8 cellular contexts compared by ENCODE assay signal in genomic region chr1:54121482-54122130, GRCh38. TPM values are rescaled to one million over a fixed set of nuclear protein-coding genes. Genes with fewer than 3 reads are reported as not detected.
A peak's percentile ranks its signal among the peaks of the same experiment; 100 is the strongest.
DNase-seq lines count a peak whose midpoint lies in the region; ATAC-seq and TF ChIP-seq lines count a peak whose summit lies in the region.

No MANE protein-coding gene starts in this region.

- peaks cover 0 to 21% of the 10 kb centered on the region in 2 donors for H3K27me3 ChIP-seq in left lung

- H3K36me3 ChIP-seq in left lung: no peaks in the 10 kb centered on the region

- TF ChIP-seq CTCF in choroid plexus epithelial cell (conservative IDR thresholded peaks at IDR 0.05; ENCODE audit: low read depth, low read length) (peak; percentile 87), left lung (IDR thresholded peaks at IDR 0.05) (peak; percentile 62 to 64)

- H3K4me1 ChIP-seq in left lung: peaks cover 5 to 7% of the 10 kb centered on the region in 2 donors

- H3K27ac ChIP-seq in left lung: no peak overlapping the region

- intact Hi-C loops in Right ventricle myocardium inferior (cut with DNase I) (loop anchor here (1.0 to 5.0 kb wide), 3 partner anchors 286 to 691 kb away; partner anchors contain the start of gene SSBP3), cardiac septum (cut with DNase I) (loop anchor here (1.0 to 10.0 kb wide), 5 partner anchors 49 to 367 kb away; partner anchors contain the start of genes CYB5RL, MRPL37 and SSBP3), left lung (cut with DNase I) (loop anchor here in 1 of 2 donors (10.0 kb wide), 1 partner anchor 373 kb away; no protein-coding TSS in a partner anchor)

- ATAC-seq in Right ventricle myocardium inferior: peak; percentile 89
- ATAC-seq in left lung: peak; percentile 94
- ATAC-seq in HG03460 (IDR thresholded peaks at IDR 0.05; ENCODE audit: unreplicated experiment): no peak

- peak; percentile 86 for DNase-seq in Right ventricle myocardium inferior (ENCODE audit: missing footprints)
- DNase-seq in cardiac septum (ENCODE audit: low spot score): no peak
- DNase-seq in NCI-H2227 (lab: John Stamatoyannopoulos, UW; ENCODE audit: unreplicated experiment): peak; percentile 82
- DNase-seq in activated CD4-positive, alpha-beta T cell treated with anti-CD3 and anti-CD28 coated beads for 48 hours: peak; percentile 80
- peak; percentile 76 for DNase-seq in choroid plexus epithelial cell (ENCODE audit: low read depth)
- peak; percentile 78 to 88 for DNase-seq in left lung
- peak; percentile 57 for DNase-seq in stimulated activated CD4-positive, alpha-beta T cell treated with anti-CD3 and anti-CD28 coated beads, Interleukin-2, amount 100 ng/mL, for 4 hours (ENCODE audit: low read depth)

- H3K4me3 ChIP-seq in choroid plexus epithelial cell (ENCODE audit: low read depth, low read length) (peak overlapping the region; percentile 47), left lung (no peak overlapping the region)

- H3K9me3 ChIP-seq in left lung: no peaks in the 10 kb centered on the region

RNA-seq across cellular contexts. Expression of gene CDCP2, which starts 31.2 kb away (rescaled TPM):
- not detected for total RNA-seq in Right ventricle myocardium inferior
- total RNA-seq in cardiac septum: not detected
- total RNA-seq in left lung: under 1 TPM in 1 of 2 donors, not detected in 1; 0.18 TPM
